In the genomic region with DNA sequence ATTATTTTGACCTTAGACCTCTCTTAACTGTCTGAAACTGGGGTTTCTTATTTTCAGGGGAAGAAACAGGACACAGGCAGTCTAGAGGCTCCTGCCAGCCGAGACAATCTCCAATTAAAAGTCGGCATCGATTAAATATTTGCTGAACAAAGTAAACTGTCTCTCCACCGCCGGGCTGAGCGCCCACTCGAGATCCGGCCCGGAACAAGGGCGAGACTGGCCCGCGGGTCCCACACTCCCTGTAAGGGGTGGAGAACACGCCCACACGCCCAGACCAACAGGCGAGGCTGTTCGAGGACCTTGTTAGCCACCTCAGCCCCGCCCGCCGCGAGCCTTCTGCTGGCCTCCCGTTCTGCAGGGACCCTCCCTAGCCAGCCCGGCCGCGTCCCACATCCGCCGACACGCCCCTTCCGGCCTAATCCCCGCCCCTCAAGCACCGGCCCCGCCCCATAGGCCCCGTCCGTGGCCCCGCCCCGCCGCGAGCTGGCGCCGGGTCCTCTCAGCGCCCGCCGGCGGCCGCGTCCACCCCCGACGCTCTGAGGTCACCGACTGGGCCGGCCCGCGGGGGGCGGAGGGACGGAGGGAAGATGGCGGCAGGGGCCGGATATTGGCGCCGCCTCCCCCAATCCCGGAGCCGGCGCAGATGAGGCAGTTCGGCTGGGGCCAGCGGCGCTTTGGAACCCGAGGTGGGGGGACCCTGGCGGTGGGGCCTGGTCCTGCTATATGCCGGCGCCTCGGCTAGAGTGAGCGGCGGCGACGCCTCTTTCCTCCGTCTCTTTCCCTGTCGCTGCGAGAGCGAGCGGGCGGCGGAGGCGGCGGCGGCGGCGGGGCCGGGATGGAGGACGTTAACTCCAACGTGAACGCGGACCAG, we compare ENCODE assay signal across 7 cellular contexts. TPM values are rescaled to one million over a fixed set of nuclear protein-coding genes. Genes with fewer than 3 reads are reported as not detected.
A peak's percentile ranks its signal among the peaks of the same experiment; 100 is the strongest.
DNase-seq lines count a peak whose midpoint lies in the region; ATAC-seq, FAIRE-seq and TF ChIP-seq lines count a peak whose summit lies in the region.

A gene (plus strand): TSS at position 625 of the 871 bp plus-strand sequence. CDS start 211 bp downstream, at position 836.

- peak; percentile 85 for ATAC-seq in HG02981 (IDR thresholded peaks at IDR 0.05; ENCODE audit: unreplicated experiment)

- under 1% methylated on average over 43 of the region's 89 CpGs for WGBS in hepatocyte (ENCODE audit: low lambda C conversion rate, missing lambda C conversion rate)

- H3K4me2 ChIP-seq in hepatocyte, result peak within 1 kb of the TSS; percentile 76

- H4K20me1 ChIP-seq in hepatocyte (ENCODE audit: insufficient read depth, poor library complexity, severe bottlenecking), result peaks cover 35% of the 10 kb centered on the region

- TF ChIP-seq CTCF in hepatocyte (IDR thresholded peaks at IDR 0.05; ENCODE audit: poor library complexity), result peak; percentile 14

- H3K4me1 ChIP-seq in hepatocyte (ENCODE audit: insufficient read depth), result peaks cover 41% of the 10 kb centered on the region

- no peaks in the 10 kb centered on the region for H3K9me3 ChIP-seq in hepatocyte (ENCODE audit: low read depth)

- H2AFZ ChIP-seq in hepatocyte, result peak within 1 kb of the TSS; percentile 71

- FAIRE-seq in GM18507 (lab: Jason Lieb, UNC), result peak; percentile 94

- no peaks in the 10 kb centered on the region for H3K9me2 ChIP-seq in hepatocyte (replicated peaks; ENCODE audit: insufficient read depth)

- H3K4me3 ChIP-seq in hepatocyte, result peak within 1 kb of the TSS; percentile 88

- H3K79me2 ChIP-seq in hepatocyte, result peaks cover 47% of the 10 kb centered on the region

- H3K27me3 ChIP-seq in hepatocyte, result no peaks in the 10 kb centered on the region

- H3K27ac ChIP-seq in hepatocyte, result peak within 1 kb of the TSS; percentile 100

- DNase-seq in GM18507 (ENCODE audit: extremely low spot score, insufficient read length, low read depth) (peak; percentile 93), NCI-H2029 treated with DMSO at 0.1 percent for 48 hours (lab: John Stamatoyannopoulos, UW) (peak; percentile 81), T-helper 9 cell (peak; percentile 99), astrocyte of the hippocampus (ENCODE audit: low read depth, low spot score) (peak; percentile 99), hepatocyte (ENCODE audit: low spot score) (peak; percentile 99), retina (peak; percentile 96)

- no peaks in the 10 kb centered on the region for H3K36me3 ChIP-seq in hepatocyte (replicated peaks; ENCODE audit: insufficient read depth, low read depth)

RNA-seq across cellular contexts. Expression of the gene that starts here (rescaled TPM):
- total RNA-seq in hepatocyte, result 67.6 and 101 TPM in 2 replicates
- polyA plus RNA-seq in hepatocyte, result 30.9 and 40.1 TPM in 2 replicates

Comparison
In these comparisons a context has a peak if more than half of its experiments do, and no peak if none do; other contexts are left out.
1. Peak in every context shown above with its lines: DNase-seq, ATAC-seq, H3K4me3 ChIP-seq and H3K27ac ChIP-seq.